17 cellular contexts compared by ENCODE assay signal in the genomic region with DNA sequence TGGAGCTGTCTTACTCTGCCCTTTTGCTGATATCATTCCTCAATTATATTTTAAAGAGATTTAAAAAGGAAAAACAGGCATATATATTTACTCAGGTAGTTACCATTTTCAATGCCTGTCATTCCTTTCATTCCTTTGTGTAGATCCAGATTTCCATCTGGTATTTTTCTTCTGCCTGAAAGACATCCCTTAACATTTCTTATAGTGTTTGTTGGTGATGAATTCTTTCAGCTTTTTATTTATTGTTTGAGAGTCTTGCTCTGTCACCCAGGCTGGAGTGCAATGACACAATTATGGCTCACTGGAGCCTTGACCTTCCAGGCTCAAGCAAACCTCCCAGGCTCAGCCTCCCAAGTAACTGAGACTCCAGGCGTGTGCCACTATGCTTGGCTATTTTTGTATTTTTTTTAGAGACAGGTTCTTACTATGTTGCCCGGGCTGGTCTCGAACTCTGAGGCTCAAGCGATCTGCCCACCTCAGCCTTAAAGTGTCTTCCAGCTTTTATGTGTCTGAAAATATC. TPM values are rescaled to one million over a fixed set of nuclear protein-coding genes. Genes with fewer than 3 reads are reported as not detected.
"Had no signal": no experiment of that assay in that cellular context is flagged by ENCODE, and none has a peak within 500 bp of the region (broad histone marks: within the 10 kb centered on the region; RNA-seq: fewer than 3 reads in every experiment).

No MANE protein-coding gene starts in this region.

- H3K4me3 ChIP-seq: smooth muscle cell, upper lobe of left lung had no signal

- H3K4me2 ChIP-seq: smooth muscle cell had no signal

- H3K27ac ChIP-seq: upper lobe of left lung had no signal

- H3K27ac Mint-ChIP-seq: stimulated activated effector memory CD8-positive, alpha-beta T cell treated with anti-CD3 and anti-CD28 coated beads, Interleukin-12 subunit alpha, Interleukin-12 subunit beta, amount 100 ng/mL, for 72 hours had no signal

- ATAC-seq: right cardiac atrium; stimulated activated effector memory CD8-positive, alpha-beta T cell treated with anti-CD3 and anti-CD28 coated beads, Interleukin-12 subunit alpha, Interleukin-12 subunit beta, amount 100 ng/mL, for 72 hours had no signal

- H3K27me3 ChIP-seq: upper lobe of left lung had no signal

- H3K27me3 Mint-ChIP-seq: activated naive CD8-positive, alpha-beta T cell had no signal

- H3K9me3 Mint-ChIP-seq: endodermal cell; neural crest cell; stimulated activated effector memory CD8-positive, alpha-beta T cell treated with anti-CD3 and anti-CD28 coated beads, Interleukin-12 subunit alpha, Interleukin-12 subunit beta, amount 100 ng/mL, for 72 hours had no signal

- H3K9me3 ChIP-seq: upper lobe of left lung had no signal

- H3K4me3 Mint-ChIP-seq: activated naive CD8-positive, alpha-beta T cell; endodermal cell; neural crest cell; stimulated activated effector memory CD8-positive, alpha-beta T cell treated with anti-CD3 and anti-CD28 coated beads, Interleukin-12 subunit alpha, Interleukin-12 subunit beta, amount 100 ng/mL, for 72 hours had no signal

- DNase-seq: activated CD4-positive, alpha-beta T cell treated with anti-CD3 and anti-CD28 coated beads for 48 hours; activated CD8-positive, alpha-beta memory T cell treated with anti-CD3 and anti-CD28 coated beads for 24 hours; activated effector memory CD4-positive, alpha-beta T cell treated with Interleukin-2 at 50 U/mL for 16 hours; anterior cingulate cortex; endodermal cell; erythroblast; posterior cingulate gyrus; right cardiac atrium; T-helper 1 cell; upper lobe of left lung had no signal

RNA-seq across cellular contexts. Expression of gene TRIM74, which starts 50.0 kb away (rescaled TPM):
- total RNA-seq: cerebellum, dermis microvascular lymphatic vessel endothelial cell, myocyte, smooth muscle cell had no signal
